8 cellular contexts compared by ENCODE assay signal in genomic region chr16:67537270-67537635, GRCh38.
A peak's percentile ranks its signal among the peaks of the same experiment; 100 is the strongest.
DNase-seq lines count a peak whose midpoint lies in the region; ATAC-seq and TF ChIP-seq lines count a peak whose summit lies in the region.

No MANE protein-coding gene starts in this region.

- TF ChIP-seq CTCF in NB4 (IDR thresholded peaks at IDR 0.05; ENCODE audit: low read depth, low read length) (no peak), neutrophil (IDR thresholded peaks at IDR 0.05) (no peak)

- peak; percentile 13 for TF ChIP-seq POLR2A in GM15510 (IDR thresholded peaks at IDR 0.05; ENCODE audit: borderline replicate concordance, extremely low read depth, insufficient read length)
- TF ChIP-seq POLR2A in NB4 (IDR thresholded peaks at IDR 0.05; ENCODE audit: extremely low read depth, insufficient read length): no peak

- ATAC-seq in GM18858 (IDR thresholded peaks at IDR 0.05; ENCODE audit: unreplicated experiment) (no peak), HG03095 (IDR thresholded peaks at IDR 0.05; ENCODE audit: unreplicated experiment) (no peak)

- H3K27me3 ChIP-seq in neutrophil: peaks cover 32% of the 10 kb centered on the region

- H3K27ac ChIP-seq in neutrophil: peak overlapping the region; percentile 76

- DNase-seq in NB4 (ENCODE audit: low read depth): no peak
- peak; percentile 37 for DNase-seq in activated gamma-delta T cell treated with Interleukin-2 at 50 U/mL for 16 hours
- peak; percentile 48 for DNase-seq in glomerular visceral epithelial cell (ENCODE audit: extremely low spot score)
- no peak for DNase-seq in SHP77 (lab: John Stamatoyannopoulos, UW)

- H3K4me3 ChIP-seq in NB4 (ENCODE audit: low read depth, low read length) (peak overlapping the region; percentile 30), neutrophil (ENCODE audit: low read depth in 1 of 2, low read length in 1 of 2) (peak overlapping the region; percentile 88 to 94)

- peaks cover 38% of the 10 kb centered on the region for H3K36me3 ChIP-seq in neutrophil

- H3K9me3 ChIP-seq in neutrophil: no peaks in the 10 kb centered on the region

- H3K4me1 ChIP-seq in neutrophil (ENCODE audit: control insufficient read depth in 1 of 2, insufficient read depth in 1 of 2, low read depth in 1 of 2, low read length in 1 of 2): peaks cover 34 to 45% of the 10 kb centered on the region in 2 experiments

Comparison
In these comparisons a context has a peak if more than half of its experiments do, and no peak if none do; other contexts are left out.
1. DNase-seq: peak in activated gamma-delta T cell treated with Interleukin-2 at 50 U/mL for 16 hours (single experiment) and glomerular visceral epithelial cell (single experiment); none in NB4 (single experiment) and SHP77 (0 of 2).